ENCODE assay signal across 10 cellular contexts in the genomic region with DNA sequence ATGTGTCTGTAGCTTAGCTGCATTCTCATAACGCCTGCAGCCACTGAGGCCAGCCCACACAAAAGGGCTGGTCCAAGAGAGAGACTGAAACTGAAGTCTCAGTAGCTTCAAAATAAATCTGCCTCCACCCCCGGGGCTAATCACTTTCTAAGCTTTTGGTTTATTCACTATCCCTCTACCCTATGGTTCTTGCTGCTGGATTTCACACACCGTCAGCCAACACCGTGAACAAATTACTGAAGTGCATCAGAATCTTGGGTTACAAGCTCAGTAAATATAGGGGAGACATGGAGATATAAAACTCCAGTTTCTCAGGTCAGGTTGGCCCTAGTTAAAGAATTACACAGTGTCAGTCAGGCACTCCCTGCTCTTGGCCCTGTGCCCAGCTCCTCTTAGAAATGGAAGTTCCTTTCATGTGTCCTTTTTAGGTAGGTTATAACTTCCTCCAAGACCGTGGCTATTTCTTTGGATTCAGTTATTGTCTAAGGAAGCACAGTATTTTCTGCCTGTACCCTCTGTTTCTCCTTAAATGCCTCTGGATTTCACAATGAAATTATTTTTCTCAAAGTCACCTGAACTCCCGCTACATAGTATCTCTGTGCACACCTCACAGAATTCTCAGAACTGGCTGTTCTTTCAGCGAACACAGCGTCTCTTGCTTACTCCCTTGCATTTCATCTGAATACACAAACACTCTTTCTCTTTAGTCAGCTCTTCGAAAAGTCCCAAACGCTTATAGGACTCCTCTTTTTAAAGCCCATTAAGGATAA.
DNase-seq lines count a peak whose midpoint lies in the region; ATAC-seq and TF ChIP-seq lines count a peak whose summit lies in the region.
"Had no signal": no experiment of that assay in that cellular context is flagged by ENCODE, and none has a peak within 500 bp of the region (broad histone marks: within the 10 kb centered on the region; RNA-seq: fewer than 3 reads in every experiment).

No MANE protein-coding gene starts in this region.

- H3K27me3 Mint-ChIP-seq in T-helper 17 cell = no peaks in the 10 kb centered on the region
- H3K27me3 Mint-ChIP-seq in progenitor cell of endocrine pancreas = no peaks in the 10 kb centered on the region
- H3K27me3 Mint-ChIP-seq: activated naive CD4-positive, alpha-beta T cell treated with anti-CD3 and anti-CD28 coated beads, Interleukin-2, amount 50 U/mL, for 24 hours had no signal

- peaks cover 6% of the 10 kb centered on the region for H3K4me1 Mint-ChIP-seq in T-helper 17 cell
- no peaks in the 10 kb centered on the region for H3K4me1 Mint-ChIP-seq in progenitor cell of endocrine pancreas (ENCODE audit: low read depth)

- no peaks in the 10 kb centered on the region for H3K9me3 ChIP-seq in T-helper 17 cell (ENCODE audit: control insufficient read depth, low read length, poor library complexity, severe bottlenecking)
- no peaks in the 10 kb centered on the region for H3K9me3 ChIP-seq in iPS-15b (ENCODE audit: control insufficient read depth, insufficient read depth, low read length)
- H3K9me3 ChIP-seq: psoas muscle had no signal

- peak overlapping the region; percentile 80 for H3K27ac Mint-ChIP-seq in T-helper 17 cell
- no peak overlapping the region for H3K27ac Mint-ChIP-seq in progenitor cell of endocrine pancreas
- H3K27ac Mint-ChIP-seq: activated naive CD4-positive, alpha-beta T cell treated with anti-CD3 and anti-CD28 coated beads, Interleukin-2, amount 50 U/mL, for 24 hours had no signal

- ATAC-seq in GM19043 (IDR thresholded peaks at IDR 0.05; ENCODE audit: low read depth, unreplicated experiment) = peak; percentile 62
- ATAC-seq in HG03439 (IDR thresholded peaks at IDR 0.05; ENCODE audit: unreplicated experiment) = peak; percentile 55
- peak; percentile 49 for ATAC-seq in T-helper 17 cell
- no peak for ATAC-seq in HG03108 (IDR thresholded peaks at IDR 0.05; ENCODE audit: unreplicated experiment)
- ATAC-seq: psoas muscle had no signal

- no peak for TF ChIP-seq CTCF in progenitor cell of endocrine pancreas (IDR thresholded peaks at IDR 0.05; ENCODE audit: unreplicated experiment)

- H3K36me3 ChIP-seq in iPS-15b (ENCODE audit: control insufficient read depth, insufficient read depth, low read length) = no peaks in the 10 kb centered on the region

- H3K9ac ChIP-seq in iPS-15b (ENCODE audit: low read depth, low read length) = peak overlapping the region; percentile 50

- H3K4me3 ChIP-seq in iPS-15b (ENCODE audit: low read depth, low read length) = no peak overlapping the region
- H3K4me3 ChIP-seq: psoas muscle had no signal

- no peaks in the 10 kb centered on the region for H3K27me3 ChIP-seq in iPS-15b (ENCODE audit: control insufficient read depth, insufficient read depth, low read length)

- no peaks in the 10 kb centered on the region for H3K9me3 Mint-ChIP-seq in progenitor cell of endocrine pancreas (ENCODE audit: low read depth)
- H3K9me3 Mint-ChIP-seq: activated naive CD4-positive, alpha-beta T cell treated with anti-CD3 and anti-CD28 coated beads, Interleukin-2, amount 50 U/mL, for 24 hours had no signal

- H3K36me3 Mint-ChIP-seq in T-helper 17 cell (ENCODE audit: low read depth) = no peaks in the 10 kb centered on the region
- H3K36me3 Mint-ChIP-seq in progenitor cell of endocrine pancreas (ENCODE audit: insufficient read depth) = no peaks in the 10 kb centered on the region
- H3K36me3 Mint-ChIP-seq: activated naive CD4-positive, alpha-beta T cell treated with anti-CD3 and anti-CD28 coated beads, Interleukin-2, amount 50 U/mL, for 24 hours had no signal

- peak overlapping the region; percentile 76 for H3K4me3 Mint-ChIP-seq in T-helper 17 cell
- no peak overlapping the region for H3K4me3 Mint-ChIP-seq in progenitor cell of endocrine pancreas (ENCODE audit: low read depth)
- H3K4me3 Mint-ChIP-seq: activated naive CD4-positive, alpha-beta T cell treated with anti-CD3 and anti-CD28 coated beads, Interleukin-2, amount 50 U/mL, for 24 hours had no signal

- H3K4me1 ChIP-seq in iPS-15b (ENCODE audit: control insufficient read depth, insufficient read depth, low read length) = peaks cover 4% of the 10 kb centered on the region
- H3K4me1 ChIP-seq: psoas muscle had no signal

- peak; percentile 60 for DNase-seq in COLO668 (lab: John Stamatoyannopoulos, UW; ENCODE audit: unreplicated experiment)
- DNase-seq in T-helper 17 cell = peak in 1 of 3 donors; percentile 7
- no peak for DNase-seq in HuH-7.5 (ENCODE audit: low spot score)
- DNase-seq in progenitor cell of endocrine pancreas (ENCODE audit: low spot score, unreplicated experiment) = no peak
